In the genomic region with DNA sequence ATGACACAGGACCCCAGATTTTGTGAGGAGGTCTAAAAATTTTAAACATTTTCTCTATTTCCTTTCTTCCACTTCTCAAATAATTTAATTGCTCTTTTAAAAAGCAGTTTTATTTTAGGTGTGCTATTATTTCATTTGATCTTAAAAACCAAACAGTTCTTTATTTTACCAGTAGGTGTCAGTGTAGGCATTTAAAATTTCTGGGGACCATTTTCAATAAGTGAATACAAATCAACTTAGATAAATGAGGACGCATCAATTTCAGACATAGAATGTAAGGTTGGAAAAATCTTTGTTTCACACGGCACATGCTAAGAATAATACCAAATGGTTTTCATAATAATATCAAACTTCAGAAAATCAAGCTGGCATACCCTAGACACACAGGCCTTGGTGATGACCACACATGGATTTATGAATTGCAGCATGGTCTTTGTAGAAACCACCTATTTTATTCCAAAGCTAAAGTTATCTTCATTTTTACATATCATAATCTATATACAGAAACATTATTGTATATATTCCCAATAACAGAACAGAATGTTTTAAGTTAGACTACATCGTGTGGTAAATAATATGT, we compare ENCODE assay signal across 8 cellular contexts.
DNase-seq lines count a peak whose midpoint lies in the region; ATAC-seq, FAIRE-seq and TF ChIP-seq lines count a peak whose summit lies in the region.

No MANE protein-coding gene starts in this region.

- no peak for ATAC-seq in HG03139 (IDR thresholded peaks at IDR 0.05; ENCODE audit: unreplicated experiment)

- peak; percentile 70 for FAIRE-seq in D721Med (lab: Jason Lieb, UNC)

- 53 to 63% methylated on average over 3 of the region's 3 CpGs for WGBS in testis, 2 donors

- no peaks in the 10 kb centered on the region for H3K36me3 ChIP-seq in testis (ENCODE audit: low read depth, missing control alignments)

- H3K4me1 ChIP-seq in testis = no peaks in the 10 kb centered on the region

- no peak overlapping the region for H3K4me3 ChIP-seq in testis

- no peak overlapping the region for H3K27ac ChIP-seq in testis

- H3K9me3 ChIP-seq in testis = no peaks in the 10 kb centered on the region

- TF ChIP-seq CTCF in D721Med (IDR thresholded peaks at IDR 0.05; ENCODE audit: insufficient read depth, missing control alignments) (peak; percentile 60), testis (IDR thresholded peaks at IDR 0.05) (peak; percentile 22 to 68 (median 30))

- no peak for TF ChIP-seq POLR2A in testis (IDR thresholded peaks at IDR 0.05)

- DNase-seq in D721Med (ENCODE audit: insufficient read length, low spot score) (no peak), LHCN-M2 (ENCODE audit: low read depth) (peak; percentile 45), SK-N-DZ (ENCODE audit: low spot score) (peak; percentile 60), globus pallidus (ENCODE audit: low spot score) (peak; percentile 58), testis (no peak), nucleus accumbens (lab: John Stamatoyannopoulos, UW) (no peak)
- DNase-seq in activated CD8-positive, alpha-beta memory T cell treated with anti-CD3 and anti-CD28 coated beads for 24 hours = no peak

- intact Hi-C loops in testis (cut with DNase I; ENCODE audit: low total_unique reads) = no loop called here

- no peaks in the 10 kb centered on the region for H3K27me3 ChIP-seq in testis

Comparison
In these comparisons a context has a peak if more than half of its experiments do, and no peak if none do; other contexts are left out.
1. DNase-seq: peak in LHCN-M2 (single experiment), SK-N-DZ (single experiment) and globus pallidus (single experiment); none in D721Med (single experiment), testis (single experiment), nucleus accumbens (0 of 56) and activated CD8-positive, alpha-beta memory T cell treated with anti-CD3 and anti-CD28 coated beads for 24 hours (single experiment).